Comparison of ENCODE assay signal across 22 cellular contexts in genomic region chr2:165007162-165007744, GRCh38. TPM values are rescaled to one million over a fixed set of nuclear protein-coding genes. Genes with fewer than 3 reads are reported as not detected.
A peak's percentile ranks its signal among the peaks of the same experiment; 100 is the strongest.
DNase-seq lines count a peak whose midpoint lies in the region; ATAC-seq and TF ChIP-seq lines count a peak whose summit lies in the region.
"Had no signal": no experiment of that assay in that cellular context is flagged by ENCODE, and none has a peak within 500 bp of the region (broad histone marks: within the 10 kb centered on the region; RNA-seq: fewer than 3 reads in every experiment).

No MANE protein-coding gene starts in this region.

- H3K9me3 Mint-ChIP-seq in naive thymus-derived CD4-positive, alpha-beta T cell = peaks cover 0 to 2% (median 0%) of the 10 kb centered on the region in 11 donors
- H3K9me3 Mint-ChIP-seq: CD4-positive, alpha-beta T cell; H9 had no signal

- ATAC-seq in naive thymus-derived CD4-positive, alpha-beta T cell = peak; percentile 26
- ATAC-seq in T-helper 17 cell = no peak
- ATAC-seq: PC-3 had no signal

- H3K4me3 ChIP-seq in OCI-LY3 (ENCODE audit: low read length) (no peak overlapping the region), choroid plexus epithelial cell (ENCODE audit: low read depth, low read length) (no peak overlapping the region)
- H3K4me3 ChIP-seq in naive thymus-derived CD4-positive, alpha-beta T cell (ENCODE audit: low read length) = no peak overlapping the region

- H2AFZ ChIP-seq in OCI-LY3 (ENCODE audit: low read depth, low read length) = no peak overlapping the region

- H3K4me1 ChIP-seq in OCI-LY3 (ENCODE audit: low read length) = peaks cover 42% of the 10 kb centered on the region
- no peaks in the 10 kb centered on the region for H3K4me1 ChIP-seq in naive thymus-derived CD4-positive, alpha-beta T cell (ENCODE audit: control insufficient read depth in 2 of 2, insufficient read depth in 2 of 2, low read length in 2 of 2)
- H3K4me1 ChIP-seq: BE2C, Caco-2 had no signal

- H3K9me3 ChIP-seq in OCI-LY3 (ENCODE audit: insufficient read depth, low read length) = no peaks in the 10 kb centered on the region
- no peaks in the 10 kb centered on the region for H3K9me3 ChIP-seq in naive thymus-derived CD4-positive, alpha-beta T cell (ENCODE audit: control insufficient read depth in 2 of 3, low read length in 3 of 3)
- no peaks in the 10 kb centered on the region for H3K9me3 ChIP-seq in T-helper 17 cell (ENCODE audit: control insufficient read depth, low read length, poor library complexity, severe bottlenecking)
- H3K9me3 ChIP-seq: BE2C, Caco-2 had no signal

- H3K36me3 ChIP-seq in OCI-LY3 (replicated peaks; ENCODE audit: low read depth, low read length) = peaks cover 7% of the 10 kb centered on the region
- H3K36me3 ChIP-seq in naive thymus-derived CD4-positive, alpha-beta T cell (ENCODE audit: control insufficient read depth in 2 of 3, insufficient read depth in 3 of 3, low read length in 3 of 3) = no peaks in the 10 kb centered on the region
- H3K36me3 ChIP-seq: BE2C had no signal

- H3K4me3 Mint-ChIP-seq in naive thymus-derived CD4-positive, alpha-beta T cell = no peak overlapping the region
- no peak overlapping the region for H3K4me3 Mint-ChIP-seq in T-helper 17 cell
- H3K4me3 Mint-ChIP-seq: CD4-positive, alpha-beta T cell; H9 had no signal

- H3K27me3 ChIP-seq in OCI-LY3 (ENCODE audit: low read depth, low read length) = no peaks in the 10 kb centered on the region
- H3K27me3 ChIP-seq in naive thymus-derived CD4-positive, alpha-beta T cell (ENCODE audit: control insufficient read depth in 2 of 2, insufficient read depth in 2 of 2, low read length in 2 of 2) = no peaks in the 10 kb centered on the region
- H3K27me3 ChIP-seq: BE2C had no signal

- peaks cover 69% of the 10 kb centered on the region for H4K20me1 ChIP-seq in OCI-LY3 (ENCODE audit: insufficient read depth, low read length)

- H3K4me1 Mint-ChIP-seq in naive thymus-derived CD4-positive, alpha-beta T cell = no peaks in the 10 kb centered on the region
- H3K4me1 Mint-ChIP-seq in T-helper 17 cell = peaks cover 3% of the 10 kb centered on the region

- DNase-seq in CD1c-positive myeloid dendritic cell (ENCODE audit: extremely low spot score) (peak; percentile 24), choroid plexus epithelial cell (ENCODE audit: low read depth) (peak; percentile 41), T-helper 17 cell (no peak), germinal center (ENCODE audit: low spot score) (no peak)
- DNase-seq in naive thymus-derived CD4-positive, alpha-beta T cell = no peak
- no peak for DNase-seq in effector CD4-positive, alpha-beta T cell
- DNase-seq: BE2C; Caco-2; CD4-positive, alpha-beta T cell; DMS153; GF-D8; H9; KG1; NCI-H1048; NCI-H2081; NCI-H2171 treated with DMSO at 0.1 percent for 48 hours; NK-92 treated with Interleukin-12 subunit alpha and Interleukin-12 subunit beta, amount 100 ng/mL, for 24 hours; PC-3; RPMI8226; SHP77 treated with DMSO at 0.1 percent for 48 hours had no signal

- peaks cover 9 to 27% (median 20%) of the 10 kb centered on the region in 5 donors for H3K27me3 Mint-ChIP-seq in naive thymus-derived CD4-positive, alpha-beta T cell
- peaks cover 42% of the 10 kb centered on the region for H3K27me3 Mint-ChIP-seq in T-helper 17 cell

- H3K27ac ChIP-seq in OCI-LY3 (ENCODE audit: low read length) = no peak overlapping the region
- no peak overlapping the region for H3K27ac ChIP-seq in naive thymus-derived CD4-positive, alpha-beta T cell (ENCODE audit: low read depth, low read length)

- POLR2A ChIA-PET in naive thymus-derived CD4-positive, alpha-beta T cell (lab: Charles Lee) = interaction anchor here (0.7 kb wide), 1 partner anchor 38 kb away, joined by 3 read pairs; no protein-coding TSS in a partner anchor

- no peak overlapping the region for H3K27ac Mint-ChIP-seq in naive thymus-derived CD4-positive, alpha-beta T cell
- no peak overlapping the region for H3K27ac Mint-ChIP-seq in T-helper 17 cell
- H3K27ac Mint-ChIP-seq: CD4-positive, alpha-beta T cell; H9 had no signal

- peak overlapping the region; percentile 33 for H3K4me2 ChIP-seq in OCI-LY3 (ENCODE audit: low read length)

- H3K79me2 ChIP-seq in OCI-LY3 (ENCODE audit: low read length) = peaks cover 85% of the 10 kb centered on the region

- H3K36me3 Mint-ChIP-seq in naive thymus-derived CD4-positive, alpha-beta T cell = no peaks in the 10 kb centered on the region
- H3K36me3 Mint-ChIP-seq in T-helper 17 cell (ENCODE audit: low read depth) = peaks cover 2% of the 10 kb centered on the region

- TF ChIP-seq CTCF in OCI-LY3 (IDR thresholded peaks at IDR 0.05; ENCODE audit: low read depth, low read length) (no peak), choroid plexus epithelial cell (conservative IDR thresholded peaks at IDR 0.05; ENCODE audit: low read depth, low read length) (no peak)

- no peak overlapping the region for H3K9ac ChIP-seq in OCI-LY3 (ENCODE audit: low read length)

- intact Hi-C loops in naive thymus-derived CD4-positive, alpha-beta T cell (cut with micrococcal nuclease) = no loop called here

- CTCF ChIA-PET in naive thymus-derived CD4-positive, alpha-beta T cell (lab: Charles Lee) = interaction anchor here (0.7 kb wide), 1 partner anchor 15 kb away, joined by 3 read pairs; no protein-coding TSS in a partner anchor

RNA-seq across cellular contexts. Expression of gene SLC38A11, which starts 51.9 kb away (rescaled TPM):
- total RNA-seq in naive thymus-derived CD4-positive, alpha-beta T cell = under 1 TPM in 1 of 5 experiments, not detected in 4; 0.49 TPM
- polyA plus RNA-seq in naive thymus-derived CD4-positive, alpha-beta T cell = not detected
- 1 to 10 TPM in 1 of 2 donors, not detected in 1; 1.6 TPM for total RNA-seq in T-helper 17 cell
- total RNA-seq: CD4-positive, alpha-beta T cell; Daoy; H9 had no signal

Comparison
In these comparisons a context has a peak if more than half of its experiments do, and no peak if none do; other contexts are left out.
1. DNase-seq: peak in CD1c-positive myeloid dendritic cell (single experiment) and choroid plexus epithelial cell (single experiment); none in naive thymus-derived CD4-positive, alpha-beta T cell (0 of 9), T-helper 17 cell (0 of 3), germinal center (single experiment) and effector CD4-positive, alpha-beta T cell (single experiment).